In the genomic region with DNA sequence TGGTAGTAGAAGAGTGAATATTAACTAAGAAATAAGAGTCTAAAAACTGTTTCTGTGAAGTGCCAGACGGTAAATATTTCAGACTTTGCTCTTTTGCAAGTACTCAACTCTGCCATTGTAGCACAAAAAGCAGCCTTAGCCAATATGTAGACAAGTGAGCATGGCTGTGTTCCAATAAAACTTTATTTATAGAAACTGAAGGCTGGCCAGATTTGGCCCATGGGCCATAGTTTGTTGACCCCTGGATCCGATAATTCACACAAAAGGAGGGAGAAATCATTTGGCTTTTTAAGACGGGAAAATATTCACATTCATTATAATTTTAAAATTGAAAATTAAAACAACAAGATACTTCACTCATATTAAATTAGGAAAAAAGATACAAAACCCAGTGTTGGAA, we compare ENCODE assay signal across 23 cellular contexts. TPM values are rescaled to one million over a fixed set of nuclear protein-coding genes. Genes with fewer than 3 reads are reported as not detected.
DNase-seq lines count a peak whose midpoint lies in the region; ATAC-seq, FAIRE-seq and TF ChIP-seq lines count a peak whose summit lies in the region.
"Had no signal": no experiment of that assay in that cellular context is flagged by ENCODE, and none has a peak within 500 bp of the region (broad histone marks: within the 10 kb centered on the region; RNA-seq: fewer than 3 reads in every experiment).

No MANE protein-coding gene starts in this region.

- CTCF ChIA-PET in HepG2 (lab: Yijun Ruan, JAX; ENCODE audit: low intra/inter-chr PET ratio, low total read pairs) (no interaction called here), K562 (lab: Yijun Ruan, JAX; ENCODE audit: low intra/inter-chr PET ratio) (no interaction called here)

- TF ChIP-seq POLR2A in HepG2 (IDR thresholded peaks at IDR 0.05; ENCODE audit: insufficient read depth in 1 of 2, low read depth in 2 of 2, low read length in 2 of 2) (no peak), right lobe of liver (IDR thresholded peaks at IDR 0.05) (no peak), K562 (conservative IDR thresholded peaks at IDR 0.05) (no peak)

- BruUV-seq in HepG2 (replicated peaks; lab: Mats Ljungman, UMichigan) = no TSS peak
- BruUV-seq in K562 (replicated peaks; lab: Mats Ljungman, UMichigan) = no TSS peak

- H3K79me2 ChIP-seq in HepG2 (ENCODE audit: insufficient read depth, low read length) (no peaks in the 10 kb centered on the region), K562 (ENCODE audit: control insufficient read depth, insufficient read depth, low read length) (no peaks in the 10 kb centered on the region)

- no peak for TF ChIP-seq EP300 in HepG2 (IDR thresholded peaks at IDR 0.05; ENCODE audit: low read depth in 2 of 2, low read length in 2 of 2)
- TF ChIP-seq EP300 in HepG2 (CRISPR knock-in tag; IDR thresholded peaks at IDR 0.05; ENCODE audit: borderline replicate concordance) = no peak
- TF ChIP-seq EP300 in K562 (IDR thresholded peaks at IDR 0.05; ENCODE audit: low read length) = no peak

- H2AFZ ChIP-seq in HepG2 (ENCODE audit: low read length) (no peak overlapping the region), K562 (ENCODE audit: low read depth, low read length) (peak overlapping the region; percentile 60; the same call in 1 of the 2 replicates)

- no peaks in the 10 kb centered on the region for H4K20me1 ChIP-seq in HepG2 (ENCODE audit: insufficient read depth, low read length)
- H4K20me1 ChIP-seq in K562 (replicated peaks; ENCODE audit: control insufficient read depth, insufficient read depth, low read length) = no peaks in the 10 kb centered on the region
- H4K20me1 ChIP-seq: BLaER1 treated with 17β-estradiol and CSF1 and Interleukin-3, amounts not matched to agents 10 nM and 100 nM had no signal

- no peak overlapping the region for H3K4me2 ChIP-seq in HepG2 (ENCODE audit: low read depth, low read length)
- no peak overlapping the region for H3K4me2 ChIP-seq in K562 (ENCODE audit: insufficient read depth, low read length)
- H3K4me2 ChIP-seq: A549; BLaER1 treated with 17β-estradiol and CSF1 and Interleukin-3, amounts not matched to agents 10 nM and 100 nM had no signal

- H3K9me1 ChIP-seq in K562 (ENCODE audit: control insufficient read depth, insufficient read depth, low read length) = no peaks in the 10 kb centered on the region

- H3K27me3 ChIP-seq in HepG2 (ENCODE audit: control insufficient read depth in 1 of 2, insufficient read depth in 2 of 2, low read length in 2 of 2) = peaks cover 0 to 7% of the 10 kb centered on the region in 2 experiments; a peak in 1 of 5 replicates
- H3K27me3 ChIP-seq in right lobe of liver = no peaks in the 10 kb centered on the region
- H3K27me3 ChIP-seq in K562 (ENCODE audit: control insufficient read depth in 2 of 2, insufficient read depth in 2 of 2, low read length in 2 of 2) = no peaks in the 10 kb centered on the region
- H3K27me3 ChIP-seq: BLaER1 treated with 17β-estradiol and CSF1 and Interleukin-3, amounts not matched to agents 10 nM and 100 nM had no signal

- H3K36me3 ChIP-seq in HepG2 (replicated peaks in 1 of 2; ENCODE audit: control insufficient read depth in 1 of 2, insufficient read depth in 2 of 2, low read length in 2 of 2) (no peaks in the 10 kb centered on the region), right lobe of liver (no peaks in the 10 kb centered on the region), K562 (ENCODE audit: control insufficient read depth, insufficient read depth, low read length) (no peaks in the 10 kb centered on the region)
- H3K36me3 ChIP-seq: BLaER1 treated with 17β-estradiol and CSF1 and Interleukin-3, amounts not matched to agents 10 nM and 100 nM had no signal

- no peak for DNase-seq in HepG2 (ENCODE audit: low spot score)
- DNase-seq in right lobe of liver = no peak
- no peak for DNase-seq in K562 (ENCODE audit: extremely low read depth in 1 of 4, low spot score in 3 of 4)
- DNase-seq: AML-193; Caco-2; Calu3; CD4-positive, alpha-beta T cell; CD8-positive, alpha-beta T cell; DMS79 treated with DMSO at 0.1 percent for 48 hours; GF-D8 had no signal

- ATAC-seq in HepG2 (no peak), right lobe of liver (no peak), K562 (no peak), GM19452 (IDR thresholded peaks at IDR 0.05; ENCODE audit: unreplicated experiment) (no peak), GM19324 (IDR thresholded peaks at IDR 0.05; ENCODE audit: low FRiP score, unreplicated experiment) (no peak), GM18909 (IDR thresholded peaks at IDR 0.05; ENCODE audit: poor library complexity, unreplicated experiment) (no peak)
- ATAC-seq: A549; CD8-positive, alpha-beta T cell had no signal

- 2% methylated on average over 3 of the region's 3 CpGs for WGBS in HepG2 (ENCODE audit: low lambda C conversion rate)
- WGBS in right lobe of liver (ENCODE audit: insufficient coverage, low coverage, low lambda C conversion rate, missing lambda C conversion rate) = 32% methylated on average over 3 of the region's 3 CpGs
- 40% methylated on average over 3 of the region's 3 CpGs for WGBS in K562 (ENCODE audit: insufficient coverage, low coverage, missing lambda C conversion rate)

- no peak overlapping the region for H3K4me3 ChIP-seq in HepG2 (replicated peaks in 1 of 3; ENCODE audit: insufficient read depth in 1 of 3, low read depth in 2 of 3, low read length in 3 of 3)
- no peak overlapping the region for H3K4me3 ChIP-seq in right lobe of liver
- no peak overlapping the region for H3K4me3 ChIP-seq in K562
- H3K4me3 ChIP-seq: A549; BLaER1 treated with 17β-estradiol and CSF1 and Interleukin-3, amounts not matched to agents 10 nM and 100 nM had no signal

- H3K9me3 ChIP-seq in HepG2 (ENCODE audit: low read length) (no peaks in the 10 kb centered on the region), right lobe of liver (no peaks in the 10 kb centered on the region), K562 (replicated peaks; ENCODE audit: control insufficient read depth, insufficient read depth, low read depth, low read length) (no peaks in the 10 kb centered on the region)
- H3K9me3 ChIP-seq: A549; BLaER1 treated with 17β-estradiol and CSF1 and Interleukin-3, amounts not matched to agents 10 nM and 100 nM; Caco-2 had no signal

- intact Hi-C loops in HepG2 (cut with micrococcal nuclease; ENCODE audit: unreplicated experiment) (no loop called here), right lobe of liver (cut with DNase I) (no loop called here), K562 (cut with micrococcal nuclease) (no loop called here)

- H3K27ac ChIP-seq in HepG2 (ENCODE audit: extremely low read length, insufficient read depth, low read length) = no peak overlapping the region
- H3K27ac ChIP-seq in right lobe of liver = no peak overlapping the region
- H3K27ac ChIP-seq in K562 (ENCODE audit: extremely low read depth, low read depth, low read length) = no peak overlapping the region
- H3K27ac ChIP-seq: 22Rv1; A549; BLaER1 treated with 17β-estradiol and CSF1 and Interleukin-3, amounts not matched to agents 10 nM and 100 nM; C4-2B had no signal

- TF ChIP-seq CTCF in HepG2 (CRISPR knock-in tag; IDR thresholded peaks at IDR 0.05) (no peak), right lobe of liver (IDR thresholded peaks at IDR 0.05) (no peak), K562 (IDR thresholded peaks at IDR 0.05 in 2 of 3, conservative IDR thresholded peaks at IDR 0.05 in 1 of 3; ENCODE audit: insufficient read depth in 2 of 3, low read depth in 1 of 3, low read length in 3 of 3) (no peak)

- FAIRE-seq in HepG2 (lab: Jason Lieb, UNC) (no peak), K562 (lab: Jason Lieb, UNC) (no peak)
- FAIRE-seq: A549, D721Med, G401.6, GM12892, GM18507, GM19239 had no signal

- in situ Hi-C loops in HepG2 (cut with HindIII; ENCODE audit: extremely low pct_ligation_motif_present, low pct_unique_long_range_greater_than_20kb) (no loop called here), K562 (cut with MboI) (no loop called here)

- H3K9ac ChIP-seq in HepG2 (ENCODE audit: insufficient read depth, low read depth, low read length) (no peak overlapping the region), K562 (ENCODE audit: insufficient read depth in 1 of 2, low read depth in 2 of 2, low read length in 2 of 2) (no peak overlapping the region)
- H3K9ac ChIP-seq: BLaER1 treated with 17β-estradiol and CSF1 and Interleukin-3, amounts not matched to agents 10 nM and 100 nM had no signal

- TF ChIP-seq RAD21 in HepG2 (CRISPR knock-in tag; IDR thresholded peaks at IDR 0.05) (no peak), K562 (CRISPR knock-in tag; conservative IDR thresholded peaks at IDR 0.05 in 1 of 2, IDR thresholded peaks at IDR 0.05 in 1 of 2) (no peak)

- 0 out of 2 replicates have a peak, but pooled peaks cover 9% of the 10 kb centered on the region for H3K4me1 ChIP-seq in HepG2 (ENCODE audit: insufficient read depth, low read length)
- H3K4me1 ChIP-seq in right lobe of liver = no peaks in the 10 kb centered on the region
- peaks cover 5 to 17% of the 10 kb centered on the region in 2 experiments; a peak in 4 of 5 replicates for H3K4me1 ChIP-seq in K562 (replicated peaks in 1 of 2; ENCODE audit: control insufficient read depth in 2 of 2, insufficient read depth in 2 of 2, low read length in 2 of 2)
- H3K4me1 ChIP-seq: Caco-2 had no signal

- POLR2A ChIA-PET in HepG2 (lab: Yijun Ruan, JAX) = interaction anchor here (0.5 kb wide), 1 partner anchor 32 kb away, joined by 3 read pairs; no protein-coding TSS in a partner anchor
- POLR2A ChIA-PET in K562 (lab: Yijun Ruan, JAX) = no interaction called here

RNA-seq across cellular contexts. Expression of gene EID1, which starts 15.4 kb away (rescaled TPM):
- total RNA-seq in HepG2 (2016; rRNA removed; fragmentation: Illumina TruSeq; extraction: Trizol) (5.4 and 8.0 TPM in 2 replicates), right lobe of liver (10 to 100 TPM; 33.6 to 69.3 (median 47.5) TPM), K562 (2014; rRNA removed) (167 and 170 TPM in 2 replicates), K562 (2014; rRNA removed; fragmentation: Illumina TruSeq; extraction: Trizol) (136 and 159 TPM in 2 replicates), K562 (2015; rRNA removed; fragmentation: Illumina TruSeq; extraction: Trizol) (197 and 201 TPM in 2 replicates), K562 (2021) (124 and 143 TPM in 2 replicates)
- 0.20 and 0.26 TPM in 2 replicates for total RNA-seq in HepG2 (2016; cell fraction: cytosol; rRNA removed; fragmentation: Illumina TruSeq; extraction: Trizol; ENCODE audit: low read depth)
- total RNA-seq in HepG2 (2016; cell fraction: insoluble cytoplasmic fraction; rRNA removed; fragmentation: Illumina TruSeq; extraction: Trizol) = 5.8 and 10.1 TPM in 2 replicates
- 0.99 and 1.3 TPM in 2 replicates for total RNA-seq in HepG2 (2016; cell fraction: membrane; rRNA removed; fragmentation: Illumina TruSeq; extraction: Trizol)
- 1.7 and 2.3 TPM in 2 replicates for total RNA-seq in HepG2 (2016; cell fraction: nucleus; rRNA removed; fragmentation: Illumina TruSeq; extraction: Trizol)
- polyA plus RNA-seq in HepG2 (2011; rRNA removed) (1.7 and 2.2 TPM in 2 replicates), K562 (2011; rRNA removed) (118 and 154 TPM in 2 replicates), K562 (2014; fragmentation: Illumina TruSeq; extraction: Trizol) (134 and 176 TPM in 2 replicates), K562 (2014; fragmentation: Nextera tagmentation; extraction: Ambion mirVana) (10 to 100 TPM; 46.5 to 51.2 TPM), K562 (2014; rRNA removed) (177 and 211 TPM in 2 replicates)
- 1.7 and 1.8 TPM in 2 replicates for polyA plus RNA-seq in HepG2 (2011; cell fraction: cytosol; rRNA removed)
- 0.23 and 0.26 TPM in 2 replicates for polyA plus RNA-seq in HepG2 (2011; cell fraction: nucleus; rRNA removed)
- polyA plus RNA-seq in HepG2 (2012) = 0.79 and 1.1 TPM in 2 replicates
- polyA plus RNA-seq in HepG2 (2016; cell fraction: cytosol; fragmentation: Illumina TruSeq; extraction: Trizol; ENCODE audit: low read depth) = 0.38 and 0.42 TPM in 2 replicates
- polyA plus RNA-seq in HepG2 (2016; cell fraction: insoluble cytoplasmic fraction; fragmentation: Illumina TruSeq; extraction: Trizol; ENCODE audit: low read depth) = 9.2 TPM in 2 replicates
- 0.95 and 1.4 TPM in 2 replicates for polyA plus RNA-seq in HepG2 (2016; cell fraction: membrane; fragmentation: Illumina TruSeq; extraction: Trizol; ENCODE audit: low read depth)
- 2.4 and 5.1 TPM in 2 replicates for polyA plus RNA-seq in HepG2 (2016; cell fraction: nucleus; fragmentation: Illumina TruSeq; extraction: Trizol; ENCODE audit: insufficient read depth, low read depth)
- polyA minus RNA-seq in HepG2 (2011; rRNA and poly(A)+ RNA removed; ENCODE audit: low replicate concordance) = 0.26 and 32.6 TPM in 2 replicates
- polyA minus RNA-seq in HepG2 (2011; cell fraction: cytosol; rRNA and poly(A)+ RNA removed) = 0.69 and 1.3 TPM in 2 replicates
- polyA minus RNA-seq in HepG2 (2011; cell fraction: nucleus; rRNA and poly(A)+ RNA removed) = 0.87 and 1.3 TPM in 2 replicates
- polyA plus RNA-seq in PFSK-1 (2012; ENCODE audit: insufficient read length, low read depth) = 173 TPM
- total RNA-seq in K562 (2011; cell fraction: chromatin; rRNA removed; ENCODE audit: low replicate concordance) = 7.1 and 20.6 TPM in 2 replicates
- 10.7 and 13.6 TPM in 2 replicates for total RNA-seq in K562 (2011; cell fraction: nucleolus; rRNA removed)
- 16.9 and 21.3 TPM in 2 replicates for total RNA-seq in K562 (2011; cell fraction: nucleoplasm; rRNA removed)
- 68.1 and 105 TPM in 2 replicates for polyA plus RNA-seq in K562 (2011; cell fraction: cytosol; rRNA removed)
- polyA plus RNA-seq in K562 (2011; cell fraction: nucleus; rRNA removed) = 42.9 and 66.4 TPM in 2 replicates
- polyA plus RNA-seq in K562 (2012) = 116 and 124 TPM in 2 replicates
- polyA minus RNA-seq in K562 (2011; rRNA and poly(A)+ RNA removed) = 43.4 and 58.1 TPM in 2 replicates
- polyA minus RNA-seq in K562 (2011; cell fraction: cytosol; rRNA and poly(A)+ RNA removed) = 61.7 and 69.7 TPM in 2 replicates
- polyA minus RNA-seq in K562 (2011; cell fraction: nucleus; rRNA and poly(A)+ RNA removed) = 8.2 and 15.4 TPM in 2 replicates

Comparison
In these comparisons a context has a peak if more than half of its experiments do, and no peak if none do; other contexts are left out.
1. Of the 241 proteins assayed by ChIP-seq in both HepG2 and K562: peak only in HepG2: none; only in K562: none; in both: ZBTB40; in neither: 240.